ENCODE assay signal across 8 cellular contexts in the genomic region with DNA sequence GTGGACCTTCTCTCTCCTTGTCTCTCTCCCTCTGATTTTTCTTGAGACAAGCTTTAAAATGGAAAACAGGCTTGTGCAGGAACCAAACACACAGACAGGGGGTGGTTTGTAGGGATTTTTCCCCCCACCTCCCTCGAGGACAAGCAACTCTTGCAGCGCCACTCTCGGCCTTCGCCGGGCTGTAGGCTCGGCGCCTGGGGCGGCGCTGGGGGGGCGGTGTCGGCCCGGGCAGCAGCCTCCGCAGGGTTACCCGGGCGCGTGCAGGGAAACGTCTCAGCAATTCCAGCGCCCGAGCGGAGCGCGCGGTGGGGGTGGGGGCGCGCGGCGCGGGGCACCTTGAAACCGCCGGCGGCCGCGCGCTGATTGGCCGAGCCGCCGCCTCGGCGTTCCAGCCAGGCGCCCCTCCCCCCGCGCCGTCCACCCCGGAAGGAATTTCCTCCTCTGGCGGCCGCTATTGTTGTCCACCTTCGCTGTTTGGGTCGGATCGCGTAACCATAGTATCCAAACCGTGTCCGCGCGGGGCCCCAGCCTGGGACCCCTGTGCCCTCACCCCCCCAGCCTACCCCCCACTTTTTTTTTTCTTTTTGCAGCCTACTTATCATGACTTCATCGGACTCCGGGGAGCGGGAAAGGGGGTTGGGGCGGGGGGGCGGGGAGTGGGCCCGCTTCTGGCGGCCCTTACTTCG. TPM values are rescaled to one million over a fixed set of nuclear protein-coding genes. Genes with fewer than 3 reads are reported as not detected.
DNase-seq lines count a peak whose midpoint lies in the region; ATAC-seq and TF ChIP-seq lines count a peak whose summit lies in the region.

No MANE protein-coding gene starts in this region.

- no peaks in the 10 kb centered on the region for H3K36me3 ChIP-seq in tibial artery

- H3K9me3 ChIP-seq in tibial artery, result no peaks in the 10 kb centered on the region

- peaks cover 0 to 40% (median 26%) of the 10 kb centered on the region in 4 donors for H3K4me1 ChIP-seq in tibial artery

- peak; percentile 96 for DNase-seq in D341Med (ENCODE audit: low spot score)
- peak; percentile 91 for DNase-seq in NCI-H1105 (lab: John Stamatoyannopoulos, UW)
- DNase-seq in SW 1271 (lab: John Stamatoyannopoulos, UW), result peak; percentile 53 to 81
- peak; percentile 94 for DNase-seq in cardiac septum (ENCODE audit: low spot score)
- DNase-seq in pons (ENCODE audit: low spot score), result peak; percentile 80
- peak; percentile 86 to 96 for DNase-seq in tibial artery

- peak overlapping the region; percentile 60 for H3K27ac ChIP-seq in adipose tissue (ENCODE audit: low read depth, low read length)
- H3K27ac ChIP-seq in tibial artery, result peak overlapping the region; percentile 90 to 99

- WGBS in adipose tissue, 3 donors, result 0 to 1% (median 0%) methylated on average over 55 to 62 of the region's 62 CpGs

- TF ChIP-seq CTCF in tibial artery (IDR thresholded peaks at IDR 0.05), result peak in 1 of 2 experiments; percentile 19

- no peaks in the 10 kb centered on the region for H3K27me3 ChIP-seq in tibial artery

- ATAC-seq in GM21825 (IDR thresholded peaks at IDR 0.05; ENCODE audit: unreplicated experiment), result peak; percentile 51

- peak overlapping the region; percentile 61 to 62 for H3K4me3 ChIP-seq in tibial artery

- intact Hi-C loops in cardiac septum (cut with DNase I), result loop anchor here (1.0 to 5.0 kb wide), 9 partner anchors 81 to 417 kb away; partner anchors contain the start of genes CYB5RL and MRPL37
- intact Hi-C loops in tibial artery (cut with DNase I; ENCODE audit: low total_unique reads), result loop anchor here (1.0 to 10.0 kb wide), 6 partner anchors 81 to 413 kb away; partner anchors contain the start of genes CYB5RL and MRPL37

RNA-seq across cellular contexts. Expression of gene ACOT11, which starts 59.8 kb away (rescaled TPM):
- 1 to 10 TPM; 1.1 to 2.4 (median 1.5) TPM for polyA plus RNA-seq in adipose tissue
- 44.1 TPM for total RNA-seq in cardiac septum

Comparison
In these comparisons a context has a peak if more than half of its experiments do, and no peak if none do; other contexts are left out.
1. Peak in every context shown above with its lines: DNase-seq, ATAC-seq, H3K4me3 ChIP-seq and H3K27ac ChIP-seq.